In genomic region chr3:184320099-184320445, GRCh38 we compare ENCODE assay signal across 6 cellular contexts. TPM values are rescaled to one million over a fixed set of nuclear protein-coding genes. Genes with fewer than 3 reads are reported as not detected.
A peak's percentile ranks its signal among the peaks of the same experiment; 100 is the strongest.
DNase-seq lines count a peak whose midpoint lies in the region; ATAC-seq, FAIRE-seq and TF ChIP-seq lines count a peak whose summit lies in the region.

No MANE protein-coding gene starts in this region.

- no peak for TF ChIP-seq CTCF in GM12878 (IDR thresholded peaks at IDR 0.05 in 2 of 3, conservative IDR thresholded peaks at IDR 0.05 in 1 of 3; ENCODE audit: control insufficient read depth in 2 of 3, extremely low read depth in 1 of 3, insufficient read depth in 1 of 3, low read depth in 3 of 3, low read length in 3 of 3)

- H3K4me2 ChIP-seq in GM12878 (ENCODE audit: control insufficient read depth, insufficient read depth), result no peak overlapping the region

- in situ Hi-C loops in GM12878 (cut with MboI), result no loop called here

- SMC1A ChIA-PET in GM12878 (lab: Charles Lee; ENCODE audit: uncharacterized antibody, unreplicated experiment), result no interaction called here

- peak; percentile 21 to 94 (median 82) for DNase-seq in C1 segment of cervical spinal cord (lab: John Stamatoyannopoulos, UW)
- DNase-seq in NCI-H2171 treated with DMSO at 0.1 percent for 48 hours (lab: John Stamatoyannopoulos, UW), result peak; percentile 73
- DNase-seq in GM12878 (ENCODE audit: low read depth, low spot score), result no peak
- DNase-seq in middle frontal gyrus (ENCODE audit: extremely low spot score, low spot score), result peak; percentile 91
- no peak for DNase-seq in NCI-H146 treated with DMSO at 0.1 percent for 48 hours (lab: John Stamatoyannopoulos, UW; ENCODE audit: unreplicated experiment)
- no peak for DNase-seq in UCSD-AML1 (lab: John Stamatoyannopoulos, UW; ENCODE audit: unreplicated experiment)

- intact Hi-C loops in GM12878 (cut with micrococcal nuclease; ENCODE audit: unreplicated experiment), result no loop called here

- no peaks in the 10 kb centered on the region for H3K9me3 ChIP-seq in GM12878 (replicated peaks; ENCODE audit: control insufficient read depth, insufficient read depth, low read length)

- CTCF ChIA-PET in GM12878 (lab: Yijun Ruan, JAX), result no interaction called here

- H3K4me1 ChIP-seq in GM12878 (ENCODE audit: control insufficient read depth, insufficient read depth, low read length), result peaks cover 3% of the 10 kb centered on the region; the same call in 1 of the 2 replicates

- RAD21 ChIA-PET in GM12878 (lab: Charles Lee; ENCODE audit: unreplicated experiment), result no interaction called here

- POLR2A ChIA-PET in GM12878 (lab: Charles Lee), result no interaction called here

- no peak for TF ChIP-seq RAD21 in GM12878 (IDR thresholded peaks at IDR 0.05; ENCODE audit: insufficient read depth, low read depth, low read length)

- peaks cover 53% of the 10 kb centered on the region for H3K79me2 ChIP-seq in GM12878 (ENCODE audit: control insufficient read depth, insufficient read depth, low read length)

- no peak; the same call in 1 of the 2 replicates for TF ChIP-seq POLR2A in GM12878 (IDR thresholded peaks at IDR 0.05; ENCODE audit: low read depth, low read length)

- no TSS peak for BruUV-seq in GM12878 (replicated peaks; lab: Mats Ljungman, UMichigan)

- H3K27ac ChIP-seq in GM12878 (ENCODE audit: control insufficient read depth, insufficient read depth), result no peak overlapping the region

- ATAC-seq in GM12878, result peak; percentile 24

- peaks cover 49 to 61% of the 10 kb centered on the region in 2 experiments for H3K36me3 ChIP-seq in GM12878 (ENCODE audit: control insufficient read depth in 2 of 2, insufficient read depth in 2 of 2, low read length in 1 of 2)

- no peak for TF ChIP-seq EP300 in GM12878 (IDR thresholded peaks at IDR 0.05; ENCODE audit: borderline replicate concordance in 1 of 2, control insufficient read depth in 1 of 2, low read depth in 2 of 2, low read length in 2 of 2)

- H2AFZ ChIP-seq in GM12878 (ENCODE audit: control insufficient read depth, low read depth, low read length), result no peak overlapping the region

- whole genome bisulfite sequencing in GM12878 (ENCODE audit: insufficient coverage, insufficient replicate concordance, low lambda C conversion rate, missing lambda C conversion rate), result 73% methylated on average over 4 of the region's 4 CpGs

- no peak overlapping the region for H3K4me3 ChIP-seq in GM12878

- H4K20me1 ChIP-seq in GM12878 (ENCODE audit: control insufficient read depth, insufficient read depth), result peaks cover 12% of the 10 kb centered on the region

- FAIRE-seq in GM12878 (lab: Jason Lieb, UNC), result no peak

- H3K27me3 ChIP-seq in GM12878 (replicated peaks in 1 of 2; ENCODE audit: control insufficient read depth in 2 of 2, insufficient read depth in 2 of 2, low read length in 1 of 2), result no peaks in the 10 kb centered on the region

- no peak overlapping the region for H3K9ac ChIP-seq in GM12878 (ENCODE audit: control insufficient read depth, insufficient read depth, low read length)

TF ChIP-seq in GM12878, 131 proteins besides CTCF, POLR2A, EP300 and RAD21 (continues in another document):
- TF ChIP-seq ZBED1 (IDR thresholded peaks at IDR 0.05; ENCODE audit: borderline replicate concordance), result no peak

RNA-seq across cellular contexts. Expression of gene EIF4G1, which starts 5.7 kb away (rescaled TPM):
- total RNA-seq in GM12878 (2013; cell fraction: nucleolus; rRNA removed), result 106 and 122 TPM in 2 replicates
- 228 and 252 TPM in 2 replicates for total RNA-seq in GM12878 (2014; rRNA removed)
- total RNA-seq in GM12878 (2014; rRNA removed; fragmentation: Illumina TruSeq; extraction: Trizol), result 122 and 128 TPM in 2 replicates
- total RNA-seq in GM12878 (2021), result 454 and 462 TPM in 2 replicates
- polyA plus RNA-seq in GM12878 (2011; ENCODE audit: low read depth), result 106 TPM
- 62.1 and 222 TPM in 2 replicates for polyA plus RNA-seq in GM12878 (2011; rRNA removed)
- polyA plus RNA-seq in GM12878 (2011; cell fraction: cytosol; rRNA removed), result 204 and 234 TPM in 2 replicates
- polyA plus RNA-seq in GM12878 (2011; cell fraction: nucleus; rRNA removed), result 249 and 346 TPM in 2 replicates
- 133 and 185 TPM in 2 replicates for polyA plus RNA-seq in GM12878 (2012)
- 153 and 254 TPM in 2 replicates for polyA plus RNA-seq in GM12878 (2014; fragmentation: Illumina TruSeq; extraction: Trizol)
- polyA plus RNA-seq in GM12878 (2014; fragmentation: Nextera tagmentation; extraction: Ambion mirVana), result 10 to 100 TPM in 1 of 2 experiments, 1 to 10 TPM in 1; 5.7 to 12.9 TPM
- 210 and 265 TPM in 2 replicates for polyA plus RNA-seq in GM12878 (2014; rRNA removed)
- 100 to 1,000 TPM; 281 to 283 TPM for polyA plus RNA-seq in GM12878 (2016; fragmentation: Nextera tagmentation; extraction: Ambion mirVana)
- polyA minus RNA-seq in GM12878 (2011; rRNA and poly(A)+ RNA removed), result 206 and 264 TPM in 2 replicates
- polyA minus RNA-seq in GM12878 (2011; cell fraction: cytosol; rRNA and poly(A)+ RNA removed), result 130 and 143 TPM in 2 replicates
- polyA minus RNA-seq in GM12878 (2011; cell fraction: nucleus; rRNA and poly(A)+ RNA removed), result 61.2 and 130 TPM in 2 replicates

RNA-seq across cellular contexts. Expression of gene FAM131A, which starts 17.3 kb away (rescaled TPM):
- total RNA-seq in GM12878 (2013; cell fraction: nucleolus; rRNA removed), result 11.0 and 11.8 TPM in 2 replicates
- total RNA-seq in GM12878 (2014; rRNA removed), result 4.0 and 4.5 TPM in 2 replicates
- total RNA-seq in GM12878 (2014; rRNA removed; fragmentation: Illumina TruSeq; extraction: Trizol), result 1.4 and 1.9 TPM in 2 replicates
- 3.0 and 5.0 TPM in 2 replicates for total RNA-seq in GM12878 (2021)
- 1.5 TPM for polyA plus RNA-seq in GM12878 (2011; ENCODE audit: low read depth)
- 0.17 and 0.42 TPM in 2 replicates for polyA plus RNA-seq in GM12878 (2011; rRNA removed)
- polyA plus RNA-seq in GM12878 (2011; cell fraction: cytosol; rRNA removed), result 0.45 and 0.77 TPM in 2 replicates
- polyA plus RNA-seq in GM12878 (2011; cell fraction: nucleus; rRNA removed), result 1.0 and 1.5 TPM in 2 replicates
- 2.1 and 3.3 TPM in 2 replicates for polyA plus RNA-seq in GM12878 (2012)
- 0.74 and 1.4 TPM in 2 replicates for polyA plus RNA-seq in GM12878 (2014; fragmentation: Illumina TruSeq; extraction: Trizol)
- polyA plus RNA-seq in GM12878 (2014; fragmentation: Nextera tagmentation; extraction: Ambion mirVana), result under 1 TPM; 0.31 to 0.47 TPM
- 4.5 and 5.1 TPM in 2 replicates for polyA plus RNA-seq in GM12878 (2014; rRNA removed)
- 1 to 10 TPM; 1.0 to 1.7 TPM for polyA plus RNA-seq in GM12878 (2016; fragmentation: Nextera tagmentation; extraction: Ambion mirVana)
- polyA minus RNA-seq in GM12878 (2011; rRNA and poly(A)+ RNA removed), result 0.15 and 0.72 TPM in 2 replicates
- polyA minus RNA-seq in GM12878 (2011; cell fraction: cytosol; rRNA and poly(A)+ RNA removed), result not detected in 2 replicates
- polyA minus RNA-seq in GM12878 (2011; cell fraction: nucleus; rRNA and poly(A)+ RNA removed), result 0.36 and 3.0 TPM in 2 replicates

RNA-seq across cellular contexts. Expression of gene PSMD2, which starts 21.0 kb away (rescaled TPM):
- total RNA-seq in GM12878 (2013; cell fraction: nucleolus; rRNA removed), result 88.7 and 105 TPM in 2 replicates
- total RNA-seq in GM12878 (2014; rRNA removed), result 247 and 268 TPM in 2 replicates
- total RNA-seq in GM12878 (2014; rRNA removed; fragmentation: Illumina TruSeq; extraction: Trizol), result 167 and 176 TPM in 2 replicates
- total RNA-seq in GM12878 (2021), result 225 and 235 TPM in 2 replicates
- polyA plus RNA-seq in GM12878 (2011; ENCODE audit: low read depth), result 66.1 TPM
- polyA plus RNA-seq in GM12878 (2011; rRNA removed), result 94.2 and 168 TPM in 2 replicates
- 200 and 254 TPM in 2 replicates for polyA plus RNA-seq in GM12878 (2011; cell fraction: cytosol; rRNA removed)
- polyA plus RNA-seq in GM12878 (2011; cell fraction: nucleus; rRNA removed), result 192 and 222 TPM in 2 replicates
- polyA plus RNA-seq in GM12878 (2012), result 103 and 128 TPM in 2 replicates
- 144 and 205 TPM in 2 replicates for polyA plus RNA-seq in GM12878 (2014; fragmentation: Illumina TruSeq; extraction: Trizol)
- 100 to 1,000 TPM; 103 to 111 TPM for polyA plus RNA-seq in GM12878 (2014; fragmentation: Nextera tagmentation; extraction: Ambion mirVana)
- polyA plus RNA-seq in GM12878 (2014; rRNA removed), result 188 and 189 TPM in 2 replicates
- 100 to 1,000 TPM; 471 to 515 TPM for polyA plus RNA-seq in GM12878 (2016; fragmentation: Nextera tagmentation; extraction: Ambion mirVana)
- polyA minus RNA-seq in GM12878 (2011; rRNA and poly(A)+ RNA removed), result 297 and 298 TPM in 2 replicates
- polyA minus RNA-seq in GM12878 (2011; cell fraction: cytosol; rRNA and poly(A)+ RNA removed), result 105 and 156 TPM in 2 replicates
- polyA minus RNA-seq in GM12878 (2011; cell fraction: nucleus; rRNA and poly(A)+ RNA removed), result 70.0 and 114 TPM in 2 replicates

RNA-seq across cellular contexts. Expression of gene CLCN2, which starts 41.3 kb away (rescaled TPM):
- 3.0 and 3.7 TPM in 2 replicates for total RNA-seq in GM12878 (2013; cell fraction: nucleolus; rRNA removed)
- total RNA-seq in GM12878 (2014; rRNA removed) (1.4 and 1.5 TPM in 2 replicates), GM12878 (2014; rRNA removed; fragmentation: Illumina TruSeq; extraction: Trizol) (0.85 and 1.0 TPM in 2 replicates), GM12878 (2021) (1.7 and 2.6 TPM in 2 replicates)
- 0.60 TPM for polyA plus RNA-seq in GM12878 (2011; ENCODE audit: low read depth)
- polyA plus RNA-seq in GM12878 (2011; rRNA removed) (0.22 and 0.80 TPM in 2 replicates), GM12878 (2014; fragmentation: Illumina TruSeq; extraction: Trizol) (0.89 and 1.1 TPM in 2 replicates), GM12878 (2014; fragmentation: Nextera tagmentation; extraction: Ambion mirVana) (under 1 TPM in 1 of 2 experiments, not detected in 1; 0.13 TPM), GM12878 (2014; rRNA removed) (2.4 and 2.5 TPM in 2 replicates), GM12878 (2016; fragmentation: Nextera tagmentation; extraction: Ambion mirVana) (under 1 TPM; 0.73 to 0.79 TPM)
- polyA plus RNA-seq in GM12878 (2011; cell fraction: cytosol; rRNA removed), result 0.39 and 0.79 TPM in 2 replicates
- polyA plus RNA-seq in GM12878 (2011; cell fraction: nucleus; rRNA removed), result 6.9 and 9.4 TPM in 2 replicates
- 0.77 and 0.91 TPM in 2 replicates for polyA plus RNA-seq in GM12878 (2012)
- 1.0 and 1.9 TPM in 2 replicates for polyA minus RNA-seq in GM12878 (2011; rRNA and poly(A)+ RNA removed)
- 0.62 TPM in 1 of 2 replicates, not detected in the other for polyA minus RNA-seq in GM12878 (2011; cell fraction: cytosol; rRNA and poly(A)+ RNA removed)
- polyA minus RNA-seq in GM12878 (2011; cell fraction: nucleus; rRNA and poly(A)+ RNA removed), result 4.8 and 9.9 TPM in 2 replicates

RNA-seq across cellular contexts. Expression of gene POLR2H, which starts 41.4 kb away (rescaled TPM):
- total RNA-seq in GM12878 (2013; cell fraction: nucleolus; rRNA removed), result 75.3 and 82.0 TPM in 2 replicates
- total RNA-seq in GM12878 (2014; rRNA removed) (101 and 110 TPM in 2 replicates), GM12878 (2014; rRNA removed; fragmentation: Illumina TruSeq; extraction: Trizol) (105 and 110 TPM in 2 replicates), GM12878 (2021) (74.2 and 81.1 TPM in 2 replicates)
- 51.1 TPM for polyA plus RNA-seq in GM12878 (2011; ENCODE audit: low read depth)
- polyA plus RNA-seq in GM12878 (2011; rRNA removed) (295 and 342 TPM in 2 replicates), GM12878 (2014; fragmentation: Illumina TruSeq; extraction: Trizol) (112 and 141 TPM in 2 replicates), GM12878 (2014; fragmentation: Nextera tagmentation; extraction: Ambion mirVana) (100 to 1,000 TPM; 356 to 357 TPM), GM12878 (2014; rRNA removed) (134 and 136 TPM in 2 replicates), GM12878 (2016; fragmentation: Nextera tagmentation; extraction: Ambion mirVana) (100 to 1,000 TPM; 146 TPM)
- 190 and 323 TPM in 2 replicates for polyA plus RNA-seq in GM12878 (2011; cell fraction: cytosol; rRNA removed)
- 183 and 205 TPM in 2 replicates for polyA plus RNA-seq in GM12878 (2011; cell fraction: nucleus; rRNA removed)
- polyA plus RNA-seq in GM12878 (2012), result 77.9 and 103 TPM in 2 replicates
- polyA minus RNA-seq in GM12878 (2011; rRNA and poly(A)+ RNA removed), result 92.3 and 104 TPM in 2 replicates
- 37.6 and 38.4 TPM in 2 replicates for polyA minus RNA-seq in GM12878 (2011; cell fraction: cytosol; rRNA and poly(A)+ RNA removed)
- polyA minus RNA-seq in GM12878 (2011; cell fraction: nucleus; rRNA and poly(A)+ RNA removed), result 34.7 and 52.0 TPM in 2 replicates

Comparison
In these comparisons a context has a peak if more than half of its experiments do, and no peak if none do; other contexts are left out.
1. DNase-seq: peak in C1 segment of cervical spinal cord (14 of 14), NCI-H2171 treated with DMSO at 0.1 percent for 48 hours (single experiment) and middle frontal gyrus (single experiment); none in GM12878 (single experiment), NCI-H146 treated with DMSO at 0.1 percent for 48 hours (single experiment) and UCSD-AML1 (single experiment).